9 cellular contexts compared by ENCODE assay signal in genomic region chr12:117212563-117213190, GRCh38. TPM values are rescaled to one million over a fixed set of nuclear protein-coding genes. Genes with fewer than 3 reads are reported as not detected.
A peak's percentile ranks its signal among the peaks of the same experiment; 100 is the strongest.
DNase-seq lines count a peak whose midpoint lies in the region; ATAC-seq and TF ChIP-seq lines count a peak whose summit lies in the region.
"Had no signal": no experiment of that assay in that cellular context is flagged by ENCODE, and none has a peak within 500 bp of the region (broad histone marks: within the 10 kb centered on the region; RNA-seq: fewer than 3 reads in every experiment).

No MANE protein-coding gene starts in this region.

- no peak overlapping the region for H2AFZ ChIP-seq in OCI-LY3 (ENCODE audit: low read depth, low read length)

- peaks cover 7 to 34% (median 16%) of the 10 kb centered on the region in 5 donors for H3K27me3 Mint-ChIP-seq in naive thymus-derived CD8-positive, alpha-beta T cell
- H3K27me3 Mint-ChIP-seq in stimulated activated naive CD8-positive, alpha-beta T cell treated with anti-CD3 and anti-CD28 coated beads, Interleukin-15, amount 100 ng/mL, for 72 hours = peaks cover 18% of the 10 kb centered on the region

- no peaks in the 10 kb centered on the region for H3K36me3 ChIP-seq in OCI-LY3 (replicated peaks; ENCODE audit: low read depth, low read length)

- no peaks in the 10 kb centered on the region for H3K9me3 Mint-ChIP-seq in naive thymus-derived CD8-positive, alpha-beta T cell
- no peaks in the 10 kb centered on the region for H3K9me3 Mint-ChIP-seq in stimulated activated naive CD8-positive, alpha-beta T cell treated with anti-CD3 and anti-CD28 coated beads, Interleukin-15, amount 100 ng/mL, for 72 hours
- H3K9me3 Mint-ChIP-seq: activated naive CD4-positive, alpha-beta T cell treated with anti-CD3 and anti-CD28 coated beads, Interleukin-2, amount 50 U/mL, for 24 hours had no signal

- no peak overlapping the region for H3K9ac ChIP-seq in OCI-LY3 (ENCODE audit: low read length)

- H3K36me3 Mint-ChIP-seq in naive thymus-derived CD8-positive, alpha-beta T cell = peaks cover 0 to 2% (median 0%) of the 10 kb centered on the region in 3 donors
- H3K36me3 Mint-ChIP-seq: activated naive CD4-positive, alpha-beta T cell treated with anti-CD3 and anti-CD28 coated beads, Interleukin-2, amount 50 U/mL, for 24 hours had no signal

- H3K4me3 Mint-ChIP-seq in naive thymus-derived CD8-positive, alpha-beta T cell = no peak overlapping the region
- H3K4me3 Mint-ChIP-seq in stimulated activated naive CD8-positive, alpha-beta T cell treated with anti-CD3 and anti-CD28 coated beads, Interleukin-15, amount 100 ng/mL, for 72 hours = no peak overlapping the region
- H3K4me3 Mint-ChIP-seq: activated naive CD4-positive, alpha-beta T cell treated with anti-CD3 and anti-CD28 coated beads, Interleukin-2, amount 50 U/mL, for 24 hours had no signal

- H3K4me1 ChIP-seq in OCI-LY3 (ENCODE audit: low read length) = no peaks in the 10 kb centered on the region

- no peaks in the 10 kb centered on the region for H3K79me2 ChIP-seq in OCI-LY3 (ENCODE audit: low read length)

- H3K4me1 Mint-ChIP-seq in naive thymus-derived CD8-positive, alpha-beta T cell = no peaks in the 10 kb centered on the region
- H3K4me1 Mint-ChIP-seq in stimulated activated naive CD8-positive, alpha-beta T cell treated with anti-CD3 and anti-CD28 coated beads, Interleukin-15, amount 100 ng/mL, for 72 hours = no peaks in the 10 kb centered on the region
- H3K4me1 Mint-ChIP-seq: activated naive CD4-positive, alpha-beta T cell treated with anti-CD3 and anti-CD28 coated beads, Interleukin-2, amount 50 U/mL, for 24 hours had no signal

- no peaks in the 10 kb centered on the region for H3K9me3 ChIP-seq in OCI-LY3 (ENCODE audit: insufficient read depth, low read length)

- POLR2A ChIA-PET in naive thymus-derived CD8-positive, alpha-beta T cell (lab: Charles Lee) = no interaction called here

- no peak overlapping the region for H3K27ac Mint-ChIP-seq in naive thymus-derived CD8-positive, alpha-beta T cell
- H3K27ac Mint-ChIP-seq in stimulated activated naive CD8-positive, alpha-beta T cell treated with anti-CD3 and anti-CD28 coated beads, Interleukin-15, amount 100 ng/mL, for 72 hours = no peak overlapping the region
- H3K27ac Mint-ChIP-seq: activated naive CD4-positive, alpha-beta T cell treated with anti-CD3 and anti-CD28 coated beads, Interleukin-2, amount 50 U/mL, for 24 hours had no signal

- no peak overlapping the region for H3K4me3 ChIP-seq in OCI-LY3 (ENCODE audit: low read length)

- no peak overlapping the region for H3K4me2 ChIP-seq in OCI-LY3 (ENCODE audit: low read length)

- peak; percentile 83 for ATAC-seq in esophagus mucosa
- ATAC-seq in naive thymus-derived CD8-positive, alpha-beta T cell = peak; percentile 50 to 54
- ATAC-seq in stimulated activated naive CD8-positive, alpha-beta T cell treated with anti-CD3 and anti-CD28 coated beads, Interleukin-15, amount 100 ng/mL, for 72 hours = peak; percentile 67
- no peak for ATAC-seq in HG02884 (IDR thresholded peaks at IDR 0.05; ENCODE audit: unreplicated experiment)

- peaks cover 15% of the 10 kb centered on the region for H3K27me3 ChIP-seq in OCI-LY3 (ENCODE audit: low read depth, low read length)

- peak; percentile 91 for TF ChIP-seq CTCF in OCI-LY3 (IDR thresholded peaks at IDR 0.05; ENCODE audit: low read depth, low read length)

- no peak overlapping the region for H3K27ac ChIP-seq in OCI-LY3 (ENCODE audit: low read length)

- H4K20me1 ChIP-seq in OCI-LY3 (ENCODE audit: insufficient read depth, low read length) = no peaks in the 10 kb centered on the region

- DNase-seq in DMS53 (lab: John Stamatoyannopoulos, UW) (peak; percentile 88), HuH-7.5 (ENCODE audit: low spot score) (peak; percentile 64), activated T-cell treated with anti-CD3 and anti-CD28 coated beads for 4 hours (peak; percentile 51)
- peak; percentile 20 to 79 (median 50) for DNase-seq in naive thymus-derived CD8-positive, alpha-beta T cell
- DNase-seq in stimulated activated naive CD8-positive, alpha-beta T cell treated with anti-CD3 and anti-CD28 coated beads, Interleukin-15, amount 100 ng/mL, for 72 hours = peak; percentile 56 to 62

RNA-seq across cellular contexts. Expression of gene FBXO21, which starts 22.4 kb away (rescaled TPM):
- total RNA-seq in esophagus mucosa = 22.9 TPM
- 10 to 100 TPM; 50.2 to 53.3 TPM for total RNA-seq in naive thymus-derived CD8-positive, alpha-beta T cell
- polyA plus RNA-seq in naive thymus-derived CD8-positive, alpha-beta T cell = 10 to 100 TPM; 46.9 to 54.9 (median 48.6) TPM
